ENCODE assay signal across 29 cellular contexts in genomic region chr6:18498408-18498807, GRCh38.
"Had no signal": no experiment of that assay in that cellular context is flagged by ENCODE, and none has a peak within 500 bp of the region (broad histone marks: within the 10 kb centered on the region; RNA-seq: fewer than 3 reads in every experiment).

No MANE protein-coding gene starts in this region.

- H3K36me3 ChIP-seq: ascending aorta, cardiac muscle cell had no signal

- H3K27ac ChIP-seq: ascending aorta, cardiac muscle cell, VCaP had no signal

- DNase-seq: activated B cell treated with CpG ODN at 0.5 μM for 24 hours; activated CD4-positive, alpha-beta memory T cell treated with anti-CD3 and anti-CD28 coated beads, Interleukin-2, amount 10 ng/mL, durations not matched to agents 7 days and 5 days; activated CD4-positive, alpha-beta T cell treated with anti-CD3 and anti-CD28 coated beads for 36 hours; activated CD4-positive, alpha-beta T cell treated with anti-CD3 and anti-CD28 coated beads for 48 hours; activated CD4-positive, alpha-beta T cell treated with anti-CD3 and anti-CD28 coated beads, Interleukin-2, amount 10 ng/mL, durations not matched to agents 7 days and 5 days; activated CD4-positive, alpha-beta T cell treated with anti-CD3 and anti-CD28 coated beads, Interleukin-2, amount 50 U/mL, for 48 hours; activated CD4-positive, CD25-positive, alpha-beta regulatory T cell treated with anti-CD3 and anti-CD28 coated beads, Interleukin-2, amount 50 U/mL, for 72 hours; activated CD8-positive, alpha-beta memory T cell treated with anti-CD3 and anti-CD28 coated beads for 24 hours; activated CD8-positive, alpha-beta memory T cell treated with anti-CD3 and anti-CD28 coated beads, Interleukin-2, amount 10 ng/mL, durations not matched to agents 7 days and 5 days; activated CD8-positive, alpha-beta memory T cell treated with anti-CD3 and anti-CD28 coated beads, Interleukin-2, amount 50 U/mL, for 48 hours; activated CD8-positive, alpha-beta T cell treated with anti-CD3 and anti-CD28 coated beads, Interleukin-2, amount 10 ng/mL, durations not matched to agents 7 days and 5 days; activated effector memory CD4-positive, alpha-beta T cell treated with Interleukin-2 at 50 U/mL for 16 hours; activated gamma-delta T cell; activated naive CD4-positive, alpha-beta T cell treated with anti-CD3 and anti-CD28 coated beads, Interleukin-2, amount 10 ng/mL, durations not matched to agents 7 days and 5 days; activated naive CD4-positive, alpha-beta T cell treated with Interleukin-2 at 50 U/mL for 16 hours; activated naive CD8-positive, alpha-beta T cell treated with anti-CD3 and anti-CD28 coated beads, Interleukin-2, amount 10 ng/mL, durations not matched to agents 7 days and 5 days; activated naive CD8-positive, alpha-beta T cell treated with anti-CD3 and anti-CD28 coated beads, Interleukin-2, amount 50 U/mL, for 24 hours; activated T-cell treated with anti-CD3 and anti-CD28 coated beads, Interleukin-2, amount 50 U/mL, for 24 hours; activated T-cell treated with anti-CD3 and anti-CD28 coated beads, Interleukin-2, amount 50 U/mL, for 48 hours; amygdala; anterior cingulate cortex; caudate nucleus; cerebellar nuclear complex; T-helper 1 cell; T-helper 2 cell; T-helper 9 cell had no signal

- ATAC-seq: activated CD4-positive, alpha-beta T cell treated with anti-CD3 and anti-CD28 coated beads for 36 hours; activated CD8-positive, alpha-beta memory T cell treated with anti-CD3 and anti-CD28 coated beads, Interleukin-2, amount 10 ng/mL, durations not matched to agents 7 days and 5 days; activated CD8-positive, alpha-beta T cell treated with anti-CD3 and anti-CD28 coated beads, Interleukin-2, amount 10 ng/mL, durations not matched to agents 7 days and 5 days; activated naive CD8-positive, alpha-beta T cell treated with anti-CD3 and anti-CD28 coated beads, Interleukin-2, amount 50 U/mL, for 24 hours had no signal

- H3K9me3 ChIP-seq: ascending aorta had no signal

- H3K4me3 ChIP-seq: ascending aorta, cardiac muscle cell had no signal

- H3K27me3 ChIP-seq: ascending aorta, cardiac muscle cell had no signal
